ENCODE assay signal across 7 cellular contexts in genomic region chr5:112573441-112573840, GRCh38.
"Had no signal": no experiment of that assay in that cellular context is flagged by ENCODE, and none has a peak within 500 bp of the region (broad histone marks: within the 10 kb centered on the region; RNA-seq: fewer than 3 reads in every experiment).

No MANE protein-coding gene starts in this region.

- H3K9ac ChIP-seq: GM23248 had no signal

- H3K27ac Mint-ChIP-seq: HFFc6 had no signal

- ATAC-seq: HCT116 had no signal

- H3K4me3 ChIP-seq: GM23248, HAP-1 had no signal

- H3K9me3 Mint-ChIP-seq: HFFc6 had no signal

- H3K9me3 ChIP-seq: HAP-1 had no signal

- H3K27ac ChIP-seq: GM23248 had no signal

- DNase-seq: GM23248, GOT3, H7, HFFc6, IMR-90 had no signal

- H3K36me3 ChIP-seq: HAP-1 had no signal

- H3K4me3 Mint-ChIP-seq: HFFc6 had no signal

- H3K4me1 ChIP-seq: HAP-1 had no signal

- H2AFZ ChIP-seq: GM23248 had no signal
